Comparison of ENCODE assay signal across 9 cellular contexts in the genomic region with DNA sequence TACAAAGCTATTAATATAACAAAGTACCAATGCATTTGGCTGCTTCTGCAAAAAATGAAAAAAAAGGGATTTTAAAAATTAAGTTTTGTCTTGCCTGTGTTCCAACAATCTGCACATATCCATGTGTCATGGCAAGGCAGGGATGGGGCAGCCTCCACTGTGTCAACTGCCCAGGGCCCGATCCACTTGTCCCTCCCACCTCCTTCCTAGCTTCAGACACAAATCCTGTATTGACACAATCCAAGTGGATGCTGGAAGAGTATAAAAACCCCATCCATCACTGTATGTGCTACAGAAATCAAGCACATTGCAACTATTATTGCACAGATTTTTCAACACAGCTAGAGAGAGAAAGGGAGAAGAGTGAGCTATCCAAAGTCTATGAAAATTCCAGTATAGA.
DNase-seq lines count a peak whose midpoint lies in the region; ATAC-seq and TF ChIP-seq lines count a peak whose summit lies in the region.
"Had no signal": no experiment of that assay in that cellular context is flagged by ENCODE, and none has a peak within 500 bp of the region (broad histone marks: within the 10 kb centered on the region; RNA-seq: fewer than 3 reads in every experiment).

No MANE protein-coding gene starts in this region.

- no peak for ATAC-seq in thoracic aorta (ENCODE audit: insufficient number of reproducible peaks, low FRiP score, low read depth)
- ATAC-seq in GM18858 (IDR thresholded peaks at IDR 0.05; ENCODE audit: unreplicated experiment): no peak
- no peak for ATAC-seq in GM19328 (IDR thresholded peaks at IDR 0.05; ENCODE audit: unreplicated experiment)

- no peak overlapping the region for H3K27ac ChIP-seq in thoracic aorta

- no peaks in the 10 kb centered on the region for H3K27me3 ChIP-seq in thoracic aorta (replicated peaks; ENCODE audit: insufficient read depth)

- no peaks in the 10 kb centered on the region for H3K9me3 Mint-ChIP-seq in activated CD4-positive, alpha-beta T cell treated with anti-CD3 and anti-CD28 coated beads, Interleukin-2, amount 10 ng/mL, durations not matched to agents 7 days and 5 days
- H3K9me3 Mint-ChIP-seq in endothelial cell (ENCODE audit: unreplicated experiment): peaks cover 5% of the 10 kb centered on the region

- H3K9me3 ChIP-seq in thoracic aorta: no peaks in the 10 kb centered on the region

- peaks cover 50% of the 10 kb centered on the region for H3K36me3 Mint-ChIP-seq in activated CD4-positive, alpha-beta T cell treated with anti-CD3 and anti-CD28 coated beads, Interleukin-2, amount 10 ng/mL, durations not matched to agents 7 days and 5 days (ENCODE audit: low read depth)
- peaks cover 49% of the 10 kb centered on the region for H3K36me3 Mint-ChIP-seq in endothelial cell (ENCODE audit: low read depth, unreplicated experiment)

- peak overlapping the region; percentile 56 for H3K4me3 ChIP-seq in thoracic aorta

- H3K4me1 Mint-ChIP-seq in activated CD4-positive, alpha-beta T cell treated with anti-CD3 and anti-CD28 coated beads, Interleukin-2, amount 10 ng/mL, durations not matched to agents 7 days and 5 days: peaks cover 69% of the 10 kb centered on the region
- peaks cover 58% of the 10 kb centered on the region for H3K4me1 Mint-ChIP-seq in endothelial cell (ENCODE audit: unreplicated experiment)

- H3K4me1 ChIP-seq in thoracic aorta (ENCODE audit: control insufficient read depth in 1 of 2, low read depth in 2 of 2): no peaks in the 10 kb centered on the region

- POLR2A ChIA-PET in activated CD4-positive, alpha-beta T cell treated with anti-CD3 and anti-CD28 coated beads, Interleukin-2, amount 10 ng/mL, durations not matched to agents 7 days and 5 days (lab: Charles Lee): no interaction called here

- H3K27me3 Mint-ChIP-seq in activated CD4-positive, alpha-beta T cell treated with anti-CD3 and anti-CD28 coated beads, Interleukin-2, amount 10 ng/mL, durations not matched to agents 7 days and 5 days: no peaks in the 10 kb centered on the region
- peaks cover 3% of the 10 kb centered on the region for H3K27me3 Mint-ChIP-seq in endothelial cell (ENCODE audit: unreplicated experiment)

- H3K27ac Mint-ChIP-seq in activated CD4-positive, alpha-beta T cell treated with anti-CD3 and anti-CD28 coated beads, Interleukin-2, amount 10 ng/mL, durations not matched to agents 7 days and 5 days: peak overlapping the region; percentile 96
- peak overlapping the region; percentile 95 for H3K27ac Mint-ChIP-seq in endothelial cell (ENCODE audit: unreplicated experiment)

- peak overlapping the region; percentile 90 for H3K4me3 Mint-ChIP-seq in activated CD4-positive, alpha-beta T cell treated with anti-CD3 and anti-CD28 coated beads, Interleukin-2, amount 10 ng/mL, durations not matched to agents 7 days and 5 days
- H3K4me3 Mint-ChIP-seq in endothelial cell (ENCODE audit: unreplicated experiment): peak overlapping the region; percentile 44

- no peaks in the 10 kb centered on the region for H3K36me3 ChIP-seq in thoracic aorta

- CTCF ChIA-PET in activated CD4-positive, alpha-beta T cell treated with anti-CD3 and anti-CD28 coated beads, Interleukin-2, amount 10 ng/mL, durations not matched to agents 7 days and 5 days (lab: Charles Lee): interaction anchor here (0.6 to 2.3 kb wide), 6 partner anchors 9 to 81 kb away, joined by 3 to 14 read pairs (median 4); no protein-coding TSS in a partner anchor

- TF ChIP-seq CTCF in endothelial cell (IDR thresholded peaks at IDR 0.05; ENCODE audit: unreplicated experiment) (no peak), thoracic aorta (IDR thresholded peaks at IDR 0.05) (no peak)

- DNase-seq in activated CD4-positive, alpha-beta T cell treated with anti-CD3 and anti-CD28 coated beads, Interleukin-2, amount 10 ng/mL, durations not matched to agents 7 days and 5 days: no peak
- DNase-seq in activated CD4-positive, alpha-beta T cell treated with anti-CD3 and anti-CD28 coated beads, Interleukin-2, amount 50 U/mL, for 4 hours: no peak
- DNase-seq in RPMI8226: peak; percentile 44
- no peak for DNase-seq in endothelial cell (ENCODE audit: low spot score)
- no peak for DNase-seq in thoracic aorta (ENCODE audit: low spot score)
- DNase-seq in HCEC 1CT: no peak
- DNase-seq: cerebellar nuclear complex had no signal
